In genomic region chr19:571127-571974, GRCh38 we compare ENCODE assay signal across 1 cellular context.
TF ChIP-seq lines count a peak whose summit lies in the region.

No MANE protein-coding gene starts in this region.

TF ChIP-seq in K562, 482 proteins besides CTCF, POLR2A, EP300 and RAD21 (continues in another document):
- TF ChIP-seq L3MBTL2 (IDR thresholded peaks at IDR 0.05) (peak; percentile 86), RHOXF2B (CRISPR knock-in tag; conservative IDR thresholded peaks at IDR 0.05) (no peak), ZBTB5 (IDR thresholded peaks at IDR 0.05) (no peak), RB1 (IDR thresholded peaks at IDR 0.05; ENCODE audit: low read depth) (peak; percentile 53; the same call in 1 of the 2 replicates), ZNF398 (CRISPR knock-in tag; IDR thresholded peaks at IDR 0.05) (no peak), NRF1 (conservative IDR thresholded peaks at IDR 0.05 in 1 of 2, IDR thresholded peaks at IDR 0.05 in 1 of 2) (no peak), ZBTB9 (CRISPR knock-in tag; IDR thresholded peaks at IDR 0.05) (no peak), HOXB6 (CRISPR knock-in tag; IDR thresholded peaks at IDR 0.05; ENCODE audit: borderline replicate concordance) (no peak), CGGBP1 (CRISPR knock-in tag; IDR thresholded peaks at IDR 0.05) (no peak), POLR2AphosphoS2 (IDR thresholded peaks at IDR 0.05; ENCODE audit: low read length) (no peak), KHSRP (IDR thresholded peaks at IDR 0.05) (no peak), TAF7 (tag; IDR thresholded peaks at IDR 0.05) (0 out of 2 replicates have a peak, but pooled peaks have one; percentile 2), HINFP (tag; conservative IDR thresholded peaks at IDR 0.05; ENCODE audit: low read depth) (no peak), ZFP30 (CRISPR knock-in tag; IDR thresholded peaks at IDR 0.05; ENCODE audit: borderline replicate concordance) (no peak), POLR2AphosphoS5 (IDR thresholded peaks at IDR 0.05; ENCODE audit: control insufficient read depth, insufficient read depth, low read depth, low read length) (0 out of 2 replicates have a peak, but pooled peaks have one; percentile 7), SNAPC5 (CRISPR knock-in tag; IDR thresholded peaks at IDR 0.05) (no peak), PBX2 (CRISPR knock-in tag; IDR thresholded peaks at IDR 0.05; ENCODE audit: low read depth) (no peak), PBX2 (tag; conservative IDR thresholded peaks at IDR 0.05; ENCODE audit: low read depth) (no peak), NFE2L1 (tag; IDR thresholded peaks at IDR 0.05; ENCODE audit: borderline replicate concordance, low read depth) (no peak), USF2 (CRISPR knock-in tag; IDR thresholded peaks at IDR 0.05) (no peak), ZBTB1 (CRISPR knock-in tag; IDR thresholded peaks at IDR 0.05; ENCODE audit: borderline replicate concordance, low read depth) (no peak), HES1 (IDR thresholded peaks at IDR 0.05; ENCODE audit: low read depth) (no peak), SRSF7 (optimal IDR thresholded peaks at IDR 0.05; ENCODE audit: low read depth, low read length) (no peak), POLR3G (IDR thresholded peaks at IDR 0.05; ENCODE audit: extremely low read depth, insufficient read length, insufficient replicate concordance) (no peak), ZNF274 (IDR thresholded peaks at IDR 0.05; ENCODE audit: borderline replicate concordance, low read depth, low read length) (no peak), TRIM28 (IDR thresholded peaks at IDR 0.05) (no peak), NFIX (CRISPR knock-in tag; IDR thresholded peaks at IDR 0.05; ENCODE audit: low read depth) (no peak), GATAD2B (IDR thresholded peaks at IDR 0.05; ENCODE audit: borderline replicate concordance) (no peak), ZNF3 (CRISPR knock-in tag; IDR thresholded peaks at IDR 0.05) (no peak), MTA3 (IDR thresholded peaks at IDR 0.05; ENCODE audit: borderline replicate concordance) (peak; percentile 56; the same call in 1 of the 2 replicates), PHF21A (IDR thresholded peaks at IDR 0.05; ENCODE audit: borderline replicate concordance, low read depth) (no peak), BDP1 (IDR thresholded peaks at IDR 0.05; ENCODE audit: insufficient read depth, insufficient read length) (no peak), CREB3 (tag; conservative IDR thresholded peaks at IDR 0.05; ENCODE audit: low read depth) (no peak), SMAD2 (IDR thresholded peaks at IDR 0.05; ENCODE audit: low read depth, low read length) (no peak), SAP30 (IDR thresholded peaks at IDR 0.05; ENCODE audit: borderline replicate concordance, insufficient read depth, low read depth, low read length, poor library complexity, severe bottlenecking) (peak; percentile 29), ELK3 (CRISPR knock-in tag; IDR thresholded peaks at IDR 0.05) (no peak), FOXA1 (IDR thresholded peaks at IDR 0.05; ENCODE audit: borderline replicate concordance) (no peak), CBX2 (IDR thresholded peaks at IDR 0.05; ENCODE audit: insufficient read depth, low read length, poor library complexity, severe bottlenecking) (no peak), ZNF778 (CRISPR knock-in tag; IDR thresholded peaks at IDR 0.05) (no peak), CCAR2 (IDR thresholded peaks at IDR 0.05; ENCODE audit: low read depth, low read length) (no peak), DMBX1 (CRISPR knock-in tag; IDR thresholded peaks at IDR 0.05; ENCODE audit: borderline replicate concordance) (no peak), CC2D1A (IDR thresholded peaks at IDR 0.05) (no peak), ZKSCAN8 (CRISPR knock-in tag; IDR thresholded peaks at IDR 0.05) (no peak), PREB (CRISPR knock-in tag; IDR thresholded peaks at IDR 0.05) (no peak), ZEB2 (IDR thresholded peaks at IDR 0.05) (no peak), ZNF217 (CRISPR knock-in tag; IDR thresholded peaks at IDR 0.05) (no peak), KLF1 (tag; IDR thresholded peaks at IDR 0.05) (no peak), RFX1 (IDR thresholded peaks at IDR 0.05) (no peak), HLTF (IDR thresholded peaks at IDR 0.05) (no peak), ZNF280B (CRISPR knock-in tag; IDR thresholded peaks at IDR 0.05) (no peak), GABPB2 (CRISPR knock-in tag; conservative IDR thresholded peaks at IDR 0.05) (no peak), BRD9 (IDR thresholded peaks at IDR 0.05; ENCODE audit: low read depth, partially characterized antibody) (no peak), ARID2 (IDR thresholded peaks at IDR 0.05) (0 out of 2 replicates have a peak, but pooled peaks have one; percentile 10), KAT2B (IDR thresholded peaks at IDR 0.05; ENCODE audit: low read depth, low read length) (no peak), RCOR1 (IDR thresholded peaks at IDR 0.05; ENCODE audit: borderline replicate concordance in 1 of 2, low read depth in 2 of 2, low read length in 2 of 2) (no peak), NCOA6 (IDR thresholded peaks at IDR 0.05) (no peak), TAF15 (IDR thresholded peaks at IDR 0.05; ENCODE audit: low read depth, low read length) (no peak)
